8 cellular contexts compared by ENCODE assay signal in genomic region chr6:34459899-34460593, GRCh38. TPM values are rescaled to one million over a fixed set of nuclear protein-coding genes. Genes with fewer than 3 reads are reported as not detected.
DNase-seq lines count a peak whose midpoint lies in the region; ATAC-seq and TF ChIP-seq lines count a peak whose summit lies in the region.

No MANE protein-coding gene starts in this region.

- TF ChIP-seq POLR2A in uterus (IDR thresholded peaks at IDR 0.05) = no peak

- no peak overlapping the region for H3K27ac Mint-ChIP-seq in endothelial cell (ENCODE audit: unreplicated experiment)
- H3K27ac Mint-ChIP-seq in natural killer cell = no peak overlapping the region

- H3K27me3 Mint-ChIP-seq in endothelial cell (ENCODE audit: unreplicated experiment) (peaks cover 9% of the 10 kb centered on the region), natural killer cell (ENCODE audit: low read depth in 2 of 2) (peaks cover 7 to 13% of the 10 kb centered on the region in 2 donors)

- DNase-seq in A172 (ENCODE audit: low spot score) (peak; percentile 32), NCI-H460 (ENCODE audit: extremely low read depth, low read depth) (peak; percentile 45), endothelial cell (ENCODE audit: low spot score) (peak; percentile 53), natural killer cell (peak; percentile 30), uterus (no peak), cortex of kidney (lab: John Stamatoyannopoulos, UW) (no peak)
- peak; percentile 38 for DNase-seq in activated CD4-positive, alpha-beta T cell treated with anti-CD3 and anti-CD28 coated beads, Interleukin-2, amount 50 U/mL, for 1 hour

- intact Hi-C loops in natural killer cell (cut with micrococcal nuclease) = loop anchor here (1.0 to 10.0 kb wide), 4 partner anchors 149 to 782 kb away; no protein-coding TSS in a partner anchor
- intact Hi-C loops in uterus (cut with DNase I; ENCODE audit: low total_unique reads) = no loop called here

- no peak overlapping the region for H3K27ac ChIP-seq in uterus

- H3K9me3 Mint-ChIP-seq in endothelial cell (ENCODE audit: unreplicated experiment) (no peaks in the 10 kb centered on the region), natural killer cell (no peaks in the 10 kb centered on the region)

- TF ChIP-seq CTCF in GM12872 (IDR thresholded peaks at IDR 0.05; ENCODE audit: insufficient read depth, low read depth, low read length) (peak; percentile 86), endothelial cell (IDR thresholded peaks at IDR 0.05; ENCODE audit: unreplicated experiment) (peak; percentile 65), natural killer cell (IDR thresholded peaks at IDR 0.05) (peak; percentile 72), uterus (IDR thresholded peaks at IDR 0.05) (peak in 3 of 4 experiments; percentile 13 to 36 (median 33))

- no peak overlapping the region for H3K4me3 Mint-ChIP-seq in endothelial cell (ENCODE audit: unreplicated experiment)
- H3K4me3 Mint-ChIP-seq in natural killer cell = no peak overlapping the region

- H3K4me1 Mint-ChIP-seq in endothelial cell (ENCODE audit: unreplicated experiment) (peaks cover 9% of the 10 kb centered on the region), natural killer cell (peaks cover 0 to under 1% of the 10 kb centered on the region in 2 donors)

- H3K4me3 ChIP-seq in uterus = no peak overlapping the region

- H3K36me3 ChIP-seq in uterus = no peaks in the 10 kb centered on the region

- H3K4me1 ChIP-seq in uterus = no peaks in the 10 kb centered on the region

- H3K36me3 Mint-ChIP-seq in endothelial cell (ENCODE audit: low read depth, unreplicated experiment) (no peaks in the 10 kb centered on the region), natural killer cell (no peaks in the 10 kb centered on the region)

- no peaks in the 10 kb centered on the region for H3K27me3 ChIP-seq in uterus

- H3K9me3 ChIP-seq in uterus = no peaks in the 10 kb centered on the region

- peak; percentile 66 to 88 (median 85) for ATAC-seq in natural killer cell

RNA-seq across cellular contexts. Expression of gene PACSIN1, which starts 5.8 kb away (rescaled TPM):
- 0.31 TPM in 1 of 2 replicates, not detected in the other for total RNA-seq in A172 (2014; rRNA removed; shearing (Covaris generic))
- 0.07 and 0.20 TPM in 2 replicates for total RNA-seq in NCI-H460 (2014; rRNA removed; shearing (Covaris generic))
- 0.12 and 0.46 TPM in 2 replicates for polyA plus RNA-seq in NCI-H460 (2014; cell fraction: nucleus; rRNA removed)
- total RNA-seq in endothelial cell (ENCODE audit: unreplicated experiment) = 0.08 TPM
- total RNA-seq in natural killer cell = 1 to 10 TPM; 2.2 to 6.6 (median 3.9) TPM
- under 1 TPM in 1 of 4 donors, not detected in 3; 0.28 TPM for total RNA-seq in uterus

RNA-seq across cellular contexts. Expression of gene RPS10, which starts 34.2 kb away (rescaled TPM):
- total RNA-seq in A172 (2014; rRNA removed; shearing (Covaris generic)) = 1,978 and 2,323 TPM in 2 replicates
- total RNA-seq in NCI-H460 (2014; rRNA removed; shearing (Covaris generic)) = 2,094 and 2,320 TPM in 2 replicates
- 2,582 and 3,830 TPM in 2 replicates for polyA plus RNA-seq in NCI-H460 (2014; cell fraction: nucleus; rRNA removed)
- total RNA-seq in endothelial cell (ENCODE audit: unreplicated experiment) = 1,322 TPM
- total RNA-seq in natural killer cell = 1,000 to 10,000 TPM in 2 of 3 donors, 100 to 1,000 TPM in 1; 916 to 1,058 (median 1,045) TPM
- total RNA-seq in uterus = 1,000 to 10,000 TPM; 1,812 to 9,385 (median 3,859) TPM

Comparison
In these comparisons a context has a peak if more than half of its experiments do, and no peak if none do; other contexts are left out.
1. DNase-seq: peak in A172 (single experiment), NCI-H460 (single experiment), activated CD4-positive, alpha-beta T cell treated with anti-CD3 and anti-CD28 coated beads, Interleukin-2, amount 50 U/mL, for 1 hour (single experiment), endothelial cell (single experiment) and natural killer cell (single experiment); none in uterus (0 of 2) and cortex of kidney (single experiment).
2. CTCF ChIP-seq: peak in every context shown above with its lines; median percentile 86 in GM12872; 72 in natural killer cell; 65 in endothelial cell; 33 in uterus.